Comparison of ENCODE assay signal across 27 cellular contexts in genomic region chr6:167276772-167277533, GRCh38. TPM values are rescaled to one million over a fixed set of nuclear protein-coding genes. Genes with fewer than 3 reads are reported as not detected.
A peak's percentile ranks its signal among the peaks of the same experiment; 100 is the strongest.
DNase-seq lines count a peak whose midpoint lies in the region; ATAC-seq, FAIRE-seq and TF ChIP-seq lines count a peak whose summit lies in the region.
"Had no signal": no experiment of that assay in that cellular context is flagged by ENCODE, and none has a peak within 500 bp of the region (broad histone marks: within the 10 kb centered on the region; RNA-seq: fewer than 3 reads in every experiment).

No MANE protein-coding gene starts in this region.

- H3K36me3 ChIP-seq in WERI-Rb-1 (no peaks in the 10 kb centered on the region), mesenchymal stem cell (ENCODE audit: control insufficient read depth in 1 of 2, insufficient read depth in 2 of 2, low read depth in 1 of 2, low read length in 2 of 2) (peaks cover 0 to 3% of the 10 kb centered on the region in 2 experiments), small intestine (ENCODE audit: control insufficient read depth in 2 of 2, insufficient read depth in 2 of 2, low read length in 2 of 2) (no peaks in the 10 kb centered on the region)
- H3K36me3 ChIP-seq: MG63 had no signal

- 82% methylated on average over 13 of the region's 13 CpGs for WGBS in mesenchymal stem cell
- 52 to 72% (median 67%) methylated on average over 12 to 13 of the region's 13 CpGs for WGBS in small intestine, 3 donors

- no peak overlapping the region for H2BK15ac ChIP-seq in mesenchymal stem cell (ENCODE audit: low read depth, poor library complexity, severe bottlenecking)

- H3K27me3 ChIP-seq in WERI-Rb-1 (ENCODE audit: insufficient read depth, low read depth, severe bottlenecking) (no peaks in the 10 kb centered on the region), mesenchymal stem cell (ENCODE audit: control insufficient read depth in 1 of 2, insufficient read depth in 1 of 2, low read length in 2 of 2) (peaks cover 16 to 18% of the 10 kb centered on the region in 2 experiments), small intestine (ENCODE audit: control insufficient read depth in 2 of 2, insufficient read depth in 2 of 2, low read length in 2 of 2) (no peaks in the 10 kb centered on the region)
- H3K27me3 ChIP-seq: MG63 had no signal

- H3K14ac ChIP-seq in mesenchymal stem cell (ENCODE audit: low read length in 2 of 2): no peak overlapping the region

- no peak overlapping the region for H3K4me2 ChIP-seq in mesenchymal stem cell (ENCODE audit: low read length, poor library complexity, severe bottlenecking)

- H3K9me3 ChIP-seq in WERI-Rb-1 (ENCODE audit: severe bottlenecking): no peaks in the 10 kb centered on the region
- H3K9me3 ChIP-seq in mesenchymal stem cell (ENCODE audit: control insufficient read depth, low read length): no peaks in the 10 kb centered on the region
- H3K9me3 ChIP-seq in small intestine (ENCODE audit: control insufficient read depth, low read depth): no peaks in the 10 kb centered on the region
- H3K9me3 ChIP-seq: MG63 had no signal

- FAIRE-seq in small intestine (lab: Jason Lieb, UNC): no peak
- FAIRE-seq: G401.6, GM12892, K562, RCC 7860 had no signal

- no peak overlapping the region for H4K8ac ChIP-seq in mesenchymal stem cell (ENCODE audit: low read length)

- no peak overlapping the region for H2AK5ac ChIP-seq in mesenchymal stem cell (ENCODE audit: low read length, severe bottlenecking)

- H3K4me1 ChIP-seq in mesenchymal stem cell (ENCODE audit: control insufficient read depth, insufficient read depth, low read depth, low read length) (peaks cover 3% of the 10 kb centered on the region), small intestine (ENCODE audit: control insufficient read depth in 2 of 2, insufficient read depth in 1 of 2, low read depth in 1 of 2, low read length in 1 of 2) (peaks cover 1 to 5% of the 10 kb centered on the region in 2 donors)

- H3K4me3 ChIP-seq in WERI-Rb-1 (ENCODE audit: low read depth, low read length) (no peak overlapping the region), mesenchymal stem cell (ENCODE audit: insufficient read depth in 1 of 2, low read depth in 1 of 2, low read length in 2 of 2) (no peak overlapping the region), small intestine (ENCODE audit: low read depth in 1 of 2, low read length in 2 of 2) (no peak overlapping the region)
- H3K4me3 ChIP-seq: GM23248, K562, MG63 had no signal

- H3K9ac ChIP-seq in mesenchymal stem cell (ENCODE audit: low read length): no peak overlapping the region
- H3K9ac ChIP-seq: GM23248 had no signal

- peak overlapping the region; percentile 28 for H4K91ac ChIP-seq in mesenchymal stem cell (ENCODE audit: low read length)

- TF ChIP-seq CTCF in WERI-Rb-1 (IDR thresholded peaks at IDR 0.05; ENCODE audit: low read depth, low read length): no peak

- no peaks in the 10 kb centered on the region for H3K79me1 ChIP-seq in mesenchymal stem cell (replicated peaks; ENCODE audit: low read length, poor library complexity, severe bottlenecking)

- no peak overlapping the region for H3K18ac ChIP-seq in mesenchymal stem cell (ENCODE audit: low read depth in 1 of 2, low read length in 2 of 2)

- ATAC-seq in HG03196 (IDR thresholded peaks at IDR 0.05; ENCODE audit: unreplicated experiment) (no peak), HG02938 (IDR thresholded peaks at IDR 0.05; ENCODE audit: unreplicated experiment) (no peak)
- ATAC-seq: K562, Right ventricle myocardium inferior had no signal

- H2BK5ac ChIP-seq in mesenchymal stem cell (ENCODE audit: low read depth, low read length, poor library complexity, severe bottlenecking): no peak overlapping the region

- no peak overlapping the region for H3K23ac ChIP-seq in mesenchymal stem cell (ENCODE audit: low read length in 2 of 2)

- H3K27ac ChIP-seq in WERI-Rb-1: peak overlapping the region; percentile 15; the same call in 1 of the 2 replicates
- H3K27ac ChIP-seq in mesenchymal stem cell (ENCODE audit: low read length, poor library complexity, severe bottlenecking): no peak overlapping the region
- H3K27ac ChIP-seq in small intestine (ENCODE audit: low read depth in 1 of 2, low read length in 1 of 2): no peak overlapping the region
- H3K27ac ChIP-seq: 22Rv1, C4-2B, GM23248 had no signal

- H2BK120ac ChIP-seq in mesenchymal stem cell (ENCODE audit: low read depth, low read length): no peak overlapping the region

- no peak overlapping the region for H2AFZ ChIP-seq in mesenchymal stem cell (ENCODE audit: low read depth, low read length)
- H2AFZ ChIP-seq: GM23248 had no signal

- no peak overlapping the region for H2BK12ac ChIP-seq in mesenchymal stem cell (ENCODE audit: low read length in 2 of 2)

- DNase-seq in NCI-H748 (lab: John Stamatoyannopoulos, UW; ENCODE audit: unreplicated experiment) (peak; percentile 11), NCI-H748 treated with DMSO at 0.1 percent for 48 hours (lab: John Stamatoyannopoulos, UW) (no peak), WERI-Rb-1 (no peak), mesenchymal stem cell (no peak), small intestine (peak; percentile 35), anterior cingulate cortex (lab: John Stamatoyannopoulos, UW) (no peak)
- DNase-seq: ACHN; Calu3; CD8-positive, alpha-beta memory T cell; GM23248; HCEC 1CT; MG63; NCI-H1417 treated with DMSO at 0.1 percent for 48 hours; NCI-H187; NCI-H2107; NCI-H446 treated with DMSO at 0.1 percent for 48 hours; NCI-H774; NK-92 treated with Interleukin-12 subunit alpha and Interleukin-12 subunit beta, amount 100 ng/mL, for 24 hours had no signal

- no peak overlapping the region for H3K4ac ChIP-seq in mesenchymal stem cell (ENCODE audit: low read depth in 1 of 2, low read length in 2 of 2)

RNA-seq across cellular contexts. Expression of gene UNC93A, which starts 14.2 kb away (rescaled TPM):
- polyA plus RNA-seq in mesenchymal stem cell (2013, experiment 1 of 2): not detected
- polyA plus RNA-seq in mesenchymal stem cell (2013, experiment 2 of 2): not detected
- polyA plus RNA-seq in small intestine: 10 to 100 TPM in 1 of 3 donors, 1 to 10 TPM in 2; 2.7 to 33.8 (median 3.0) TPM
- polyA plus RNA-seq: CD8-positive, alpha-beta memory T cell; GM23248; K562 had no signal

RNA-seq across cellular contexts. Expression of gene TTLL2, which starts 47.9 kb away (rescaled TPM):
- polyA plus RNA-seq in mesenchymal stem cell (2013, experiment 1 of 2): not detected
- not detected for polyA plus RNA-seq in mesenchymal stem cell (2013, experiment 2 of 2)
- not detected for polyA plus RNA-seq in small intestine
- polyA plus RNA-seq: CD8-positive, alpha-beta memory T cell; GM23248; K562 had no signal

Comparison
In these comparisons a context has a peak if more than half of its experiments do, and no peak if none do; other contexts are left out.
1. DNase-seq: peak in NCI-H748 (single experiment) and small intestine (single experiment); none in NCI-H748 treated with DMSO at 0.1 percent for 48 hours (single experiment), WERI-Rb-1 (single experiment), mesenchymal stem cell (single experiment) and anterior cingulate cortex (0 of 58).